8 cellular contexts compared by ENCODE assay signal in genomic region chr13:45441633-45442032, GRCh38. TPM values are rescaled to one million over a fixed set of nuclear protein-coding genes. Genes with fewer than 3 reads are reported as not detected.
DNase-seq lines count a peak whose midpoint lies in the region; ATAC-seq and TF ChIP-seq lines count a peak whose summit lies in the region.

No MANE protein-coding gene starts in this region.

- H3K4me1 ChIP-seq in thyroid gland, result peaks cover 8 to 17% of the 10 kb centered on the region in 2 donors

- TF ChIP-seq POLR2A in thyroid gland (IDR thresholded peaks at IDR 0.05), result no peak

- DNase-seq in stimulated activated CD4-positive, alpha-beta T cell treated with anti-CD3 and anti-CD28 coated beads, Interleukin-15, amount 100 ng/mL, for 24 hours, result peak; percentile 16
- DNase-seq in stimulated activated CD4-positive, alpha-beta T cell treated with anti-CD3 and anti-CD28 coated beads, Interleukin-2, amount 100 ng/mL, for 48 hours, result no peak
- DNase-seq in NAMALWA (ENCODE audit: low spot score) (peak; percentile 56), epithelial cell of proximal tubule (ENCODE audit: low read depth) (no peak), thyroid gland (no peak), NCI-H2171 treated with DMSO at 0.1 percent for 48 hours (lab: John Stamatoyannopoulos, UW) (no peak), DMS153 treated with DMSO at 0.1 percent for 48 hours (lab: John Stamatoyannopoulos, UW; ENCODE audit: unreplicated experiment) (no peak)

- intact Hi-C loops in thyroid gland (cut with DNase I), result no loop called here

- 43 to 68% methylated on average over 2 of the region's 2 CpGs for WGBS in thyroid gland, 2 donors

- no peak for ATAC-seq in GM19023 (IDR thresholded peaks at IDR 0.05; ENCODE audit: unreplicated experiment)

- no peak overlapping the region for H3K4me3 ChIP-seq in epithelial cell of proximal tubule (ENCODE audit: low read depth, low read length)
- H3K4me3 ChIP-seq in thyroid gland (replicated peaks in 1 of 3), result no peak overlapping the region

- no peaks in the 10 kb centered on the region for H3K27me3 ChIP-seq in thyroid gland

- no peaks in the 10 kb centered on the region for H3K36me3 ChIP-seq in thyroid gland

- TF ChIP-seq CTCF in epithelial cell of proximal tubule (conservative IDR thresholded peaks at IDR 0.05; ENCODE audit: low read depth, low read length), result peak; percentile 69
- TF ChIP-seq CTCF in thyroid gland (IDR thresholded peaks at IDR 0.05), result peak in 1 of 6 experiments; percentile 16

- no peaks in the 10 kb centered on the region for H3K9me3 ChIP-seq in thyroid gland

- peak overlapping the region in 2 of 3 donors; percentile 20 to 53 for H3K27ac ChIP-seq in thyroid gland

RNA-seq across cellular contexts. Expression of gene COG3, which starts 23.1 kb away (rescaled TPM):
- total RNA-seq in epithelial cell of proximal tubule, result 13.3 and 15.6 TPM in 2 replicates
- 10 to 100 TPM; 35.9 to 56.0 (median 45.0) TPM for total RNA-seq in thyroid gland

RNA-seq across cellular contexts. Expression of gene SLC25A30, which starts 23.5 kb away (rescaled TPM):
- 4.7 and 5.6 TPM in 2 replicates for total RNA-seq in epithelial cell of proximal tubule
- total RNA-seq in thyroid gland, result 10 to 100 TPM; 11.3 to 16.1 (median 15.9) TPM

Comparison
In these comparisons a context has a peak if more than half of its experiments do, and no peak if none do; other contexts are left out.
1. DNase-seq: peak in stimulated activated CD4-positive, alpha-beta T cell treated with anti-CD3 and anti-CD28 coated beads, Interleukin-15, amount 100 ng/mL, for 24 hours (single experiment) and NAMALWA (single experiment); none in stimulated activated CD4-positive, alpha-beta T cell treated with anti-CD3 and anti-CD28 coated beads, Interleukin-2, amount 100 ng/mL, for 48 hours (0 of 2), epithelial cell of proximal tubule (single experiment), thyroid gland (0 of 2), NCI-H2171 treated with DMSO at 0.1 percent for 48 hours (single experiment) and DMS153 treated with DMSO at 0.1 percent for 48 hours (single experiment).